Comparison of ENCODE assay signal across 8 cellular contexts in the genomic region with DNA sequence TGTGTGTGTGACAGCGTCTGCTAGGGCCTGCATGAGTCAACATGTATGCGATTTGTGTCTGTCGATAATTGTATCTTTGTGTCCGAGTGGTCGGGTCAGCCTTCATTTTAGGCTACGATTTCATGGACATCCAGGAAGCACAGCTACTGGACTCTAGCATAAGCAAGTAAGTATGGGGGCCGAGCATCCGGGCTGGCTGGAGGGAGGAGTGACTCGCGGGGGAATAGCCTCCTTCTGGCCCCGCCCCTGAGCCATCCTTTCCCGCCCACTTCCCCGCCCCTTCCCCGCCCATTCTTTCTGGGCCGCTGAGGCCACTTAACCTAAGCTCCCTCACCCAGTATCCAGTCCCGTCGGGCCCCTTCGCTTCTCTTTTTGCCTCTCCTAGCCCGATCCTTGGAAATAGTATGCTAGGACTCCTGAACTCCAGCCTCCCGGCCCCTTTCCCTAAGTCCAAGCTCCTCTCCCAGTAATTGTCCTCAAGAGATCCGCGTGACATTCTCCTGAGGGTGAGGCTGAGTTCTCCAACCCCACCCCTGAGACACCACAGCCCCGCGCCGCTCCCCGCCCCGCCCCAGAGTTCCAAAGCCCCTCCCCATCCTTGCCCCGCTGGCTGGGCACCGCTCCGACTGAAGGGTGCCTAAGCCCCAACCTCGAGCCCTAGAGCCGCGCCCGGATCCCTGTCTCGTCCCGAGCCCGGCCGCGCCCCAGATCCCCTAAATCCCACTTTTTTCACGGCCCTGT. TPM values are rescaled to one million over a fixed set of nuclear protein-coding genes. Genes with fewer than 3 reads are reported as not detected.
DNase-seq lines count a peak whose midpoint lies in the region; ATAC-seq and TF ChIP-seq lines count a peak whose summit lies in the region.

No MANE protein-coding gene starts in this region.

- H2AFZ ChIP-seq in OCI-LY3 (ENCODE audit: low read depth, low read length), result peak overlapping the region; percentile 56; the same call in 1 of the 2 replicates

- H3K4me1 ChIP-seq in HUES48 (ENCODE audit: control insufficient read depth, insufficient read depth, low read length), result peaks cover 19% of the 10 kb centered on the region
- peaks cover 24% of the 10 kb centered on the region for H3K4me1 ChIP-seq in OCI-LY3 (ENCODE audit: low read length)

- H3K4me2 ChIP-seq in OCI-LY3 (ENCODE audit: low read length), result peak overlapping the region; percentile 96

- H3K9me3 ChIP-seq in HUES48 (ENCODE audit: control insufficient read depth, insufficient read depth, low read length) (no peaks in the 10 kb centered on the region), OCI-LY3 (ENCODE audit: insufficient read depth, low read length) (no peaks in the 10 kb centered on the region)

- H3K27ac ChIP-seq in HUES48 (ENCODE audit: low read depth, low read length) (peak overlapping the region; percentile 50), OCI-LY3 (ENCODE audit: low read length) (peak overlapping the region; percentile 12; the same call in 1 of the 2 replicates), epithelial cell of prostate (peak overlapping the region; percentile 95)

- in situ Hi-C loops in GM13977 (cut with MboI; ENCODE audit: low pct_unique_long_range_greater_than_20kb, low sequenced_read_pairs, unreplicated experiment), result no loop called here

- no peaks in the 10 kb centered on the region for H3K36me3 ChIP-seq in HUES48 (ENCODE audit: control insufficient read depth, insufficient read depth, low read length)
- H3K36me3 ChIP-seq in OCI-LY3 (replicated peaks; ENCODE audit: low read depth, low read length), result no peaks in the 10 kb centered on the region

- TF ChIP-seq CTCF in GM13977 (IDR thresholded peaks at IDR 0.05; ENCODE audit: extremely low read depth, insufficient read depth, missing control alignments), result no peak
- TF ChIP-seq CTCF in OCI-LY3 (IDR thresholded peaks at IDR 0.05; ENCODE audit: low read depth, low read length), result no peak

- no peak overlapping the region for H3K9ac ChIP-seq in HUES48 (ENCODE audit: low read depth, low read length)
- peak overlapping the region; percentile 73 for H3K9ac ChIP-seq in OCI-LY3 (ENCODE audit: low read length)

- peak overlapping the region; percentile 69 for H3K4me3 ChIP-seq in HUES48 (ENCODE audit: low read depth, low read length)
- peak overlapping the region; percentile 96 for H3K4me3 ChIP-seq in OCI-LY3 (ENCODE audit: low read length)

- H3K79me2 ChIP-seq in OCI-LY3 (ENCODE audit: low read length), result no peaks in the 10 kb centered on the region

- no peaks in the 10 kb centered on the region for H4K20me1 ChIP-seq in OCI-LY3 (ENCODE audit: insufficient read depth, low read length)

- DNase-seq in GM13977 (ENCODE audit: low spot score), result peak; percentile 98
- DNase-seq in activated T-cell treated with anti-CD3 and anti-CD28 coated beads for 48 hours (ENCODE audit: low read depth), result peak; percentile 76
- no peak for DNase-seq in epithelial cell of prostate (ENCODE audit: low read depth, low spot score)
- DNase-seq in mucosa of gallbladder (ENCODE audit: low spot score), result peak; percentile 87
- peak; percentile 67 for DNase-seq in stimulated activated CD8-positive, alpha-beta memory T cell treated with anti-CD3 and anti-CD28 coated beads, Interleukin-4, amount 100 ng/mL, for 24 hours (ENCODE audit: low read depth)

- peaks cover 18% of the 10 kb centered on the region for H3K27me3 ChIP-seq in HUES48 (ENCODE audit: control insufficient read depth, insufficient read depth, low read length)
- H3K27me3 ChIP-seq in OCI-LY3 (ENCODE audit: low read depth, low read length), result no peaks in the 10 kb centered on the region

- no peak for ATAC-seq in HG03457 (IDR thresholded peaks at IDR 0.05; ENCODE audit: unreplicated experiment)

RNA-seq across cellular contexts. Expression of gene MAP3K6, which starts 1.2 kb away (rescaled TPM):
- 50.9 TPM for total RNA-seq in mucosa of gallbladder

RNA-seq across cellular contexts. Expression of gene FCN3, which starts 9.1 kb away (rescaled TPM):
- 3.5 TPM for total RNA-seq in mucosa of gallbladder

RNA-seq across cellular contexts. Expression of gene CD164L2, which starts 17.6 kb away (rescaled TPM):
- 5.4 TPM for total RNA-seq in mucosa of gallbladder

RNA-seq across cellular contexts. Expression of gene SYTL1, which starts 23.7 kb away (rescaled TPM):
- 48.5 TPM for total RNA-seq in mucosa of gallbladder

RNA-seq across cellular contexts. Expression of gene GPR3, which starts 26.9 kb away (rescaled TPM):
- 0.09 TPM for total RNA-seq in mucosa of gallbladder

Comparison
In these comparisons a context has a peak if more than half of its experiments do, and no peak if none do; other contexts are left out.
1. H3K27ac ChIP-seq: peak in every context shown above with its lines; median percentile 95 in epithelial cell of prostate; 50 in HUES48; 12 in OCI-LY3.